10 cellular contexts compared by ENCODE assay signal in the genomic region with DNA sequence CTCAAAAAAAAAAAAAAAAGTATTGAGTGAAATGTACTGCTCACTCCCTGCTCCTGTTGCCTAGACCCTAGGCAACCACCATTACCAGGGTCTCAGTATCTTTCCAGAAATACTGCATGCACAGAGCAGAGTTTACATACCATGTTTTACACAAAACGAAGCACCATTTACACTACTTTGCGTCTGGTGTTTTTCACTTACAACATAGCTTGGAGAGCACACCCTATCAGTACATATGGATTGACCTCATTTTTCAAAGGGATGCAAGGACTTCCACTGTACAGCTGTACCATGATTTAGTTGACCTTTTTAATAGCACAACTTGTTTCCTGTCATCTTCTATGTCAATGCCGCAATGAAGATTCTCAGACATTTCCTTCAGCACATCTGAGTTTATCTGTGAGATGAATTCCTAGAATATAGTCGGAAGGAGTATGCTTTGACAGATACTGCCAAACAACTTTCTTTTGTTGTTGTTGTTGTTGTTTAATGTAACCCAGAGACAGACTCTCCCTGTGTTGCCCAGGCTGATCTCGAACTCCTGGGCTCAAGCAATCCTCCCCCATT. TPM values are rescaled to one million over a fixed set of nuclear protein-coding genes. Genes with fewer than 3 reads are reported as not detected.
DNase-seq lines count a peak whose midpoint lies in the region; ATAC-seq and TF ChIP-seq lines count a peak whose summit lies in the region.
"Had no signal": no experiment of that assay in that cellular context is flagged by ENCODE, and none has a peak within 500 bp of the region (broad histone marks: within the 10 kb centered on the region; RNA-seq: fewer than 3 reads in every experiment).

No MANE protein-coding gene starts in this region.

- peak overlapping the region; percentile 82 for H3K4me3 Mint-ChIP-seq in activated CD4-positive, alpha-beta T cell treated with anti-CD3 and anti-CD28 coated beads, Interleukin-2, amount 10 ng/mL, durations not matched to agents 24 days and 14 days
- H3K4me3 Mint-ChIP-seq in stimulated activated memory B cell treated with anti-CD40 and anti-IgM and Interleukin-4, amounts not matched to agents 10 μg/mL and 1 μg/mL and 100 μg/mL, for 72 hours = no peak overlapping the region

- H3K4me3 ChIP-seq in SU-DHL-6 (ENCODE audit: insufficient read depth, low read length, poor library complexity, severe bottlenecking) (no peak overlapping the region), esophagus muscularis mucosa (peak overlapping the region in 3 of 4 donors; percentile 11 to 77 (median 73))

- 33% methylated on average over 5 of the region's 5 CpGs for WGBS in esophagus muscularis mucosa

- no peaks in the 10 kb centered on the region for H4K20me1 ChIP-seq in SU-DHL-6 (ENCODE audit: low read depth, low read length)

- no peak for TF ChIP-seq CTCF in SU-DHL-6 (IDR thresholded peaks at IDR 0.05; ENCODE audit: insufficient read depth, low read length, poor library complexity, severe bottlenecking)
- TF ChIP-seq CTCF in esophagus muscularis mucosa (IDR thresholded peaks at IDR 0.05) = no peak

- H3K27me3 Mint-ChIP-seq in activated CD4-positive, alpha-beta T cell treated with anti-CD3 and anti-CD28 coated beads, Interleukin-2, amount 10 ng/mL, durations not matched to agents 24 days and 14 days = no peaks in the 10 kb centered on the region
- H3K27me3 Mint-ChIP-seq in stimulated activated memory B cell treated with anti-CD40 and anti-IgM and Interleukin-4, amounts not matched to agents 10 μg/mL and 1 μg/mL and 100 μg/mL, for 72 hours = no peaks in the 10 kb centered on the region

- peak overlapping the region; percentile 29; the same call in 1 of the 2 replicates for H3K27ac ChIP-seq in SU-DHL-6 (ENCODE audit: low read depth, low read length)
- H3K27ac ChIP-seq in esophagus muscularis mucosa (replicated peaks in 1 of 4) = peak overlapping the region; percentile 95 to 100 (median 98)

- peaks cover 92% of the 10 kb centered on the region for H3K79me2 ChIP-seq in SU-DHL-6 (ENCODE audit: insufficient read depth, low read length)

- intact Hi-C loops in activated CD4-positive, alpha-beta T cell treated with anti-CD3 and anti-CD28 coated beads, Interleukin-2, amount 10 ng/mL, durations not matched to agents 24 days and 14 days (cut with micrococcal nuclease) = no loop called here
- intact Hi-C loops in esophagus muscularis mucosa (cut with DNase I) = no loop called here

- peaks cover 77% of the 10 kb centered on the region for H3K4me1 Mint-ChIP-seq in activated CD4-positive, alpha-beta T cell treated with anti-CD3 and anti-CD28 coated beads, Interleukin-2, amount 10 ng/mL, durations not matched to agents 24 days and 14 days
- H3K4me1 Mint-ChIP-seq in stimulated activated memory B cell treated with anti-CD40 and anti-IgM and Interleukin-4, amounts not matched to agents 10 μg/mL and 1 μg/mL and 100 μg/mL, for 72 hours = peaks cover 90% of the 10 kb centered on the region

- H2AFZ ChIP-seq in SU-DHL-6 (ENCODE audit: low read depth, low read length, severe bottlenecking) = no peak overlapping the region

- no peak for ATAC-seq in stimulated activated memory B cell treated with anti-CD40 and anti-IgM and Interleukin-4, amounts not matched to agents 10 μg/mL and 1 μg/mL and 100 μg/mL, for 72 hours
- ATAC-seq in HG02798 (IDR thresholded peaks at IDR 0.05; ENCODE audit: poor library complexity, unreplicated experiment) = no peak

- no peaks in the 10 kb centered on the region for H3K9me3 Mint-ChIP-seq in activated CD4-positive, alpha-beta T cell treated with anti-CD3 and anti-CD28 coated beads, Interleukin-2, amount 10 ng/mL, durations not matched to agents 24 days and 14 days
- H3K9me3 Mint-ChIP-seq in stimulated activated memory B cell treated with anti-CD40 and anti-IgM and Interleukin-4, amounts not matched to agents 10 μg/mL and 1 μg/mL and 100 μg/mL, for 72 hours = no peaks in the 10 kb centered on the region

- H3K36me3 ChIP-seq in SU-DHL-6 (ENCODE audit: low read length) (no peaks in the 10 kb centered on the region), esophagus muscularis mucosa (peaks cover 0 to 31% (median 12%) of the 10 kb centered on the region in 4 donors)

- TF ChIP-seq EP300 in esophagus muscularis mucosa (IDR thresholded peaks at IDR 0.05) = no peak

- H3K9me2 ChIP-seq in SU-DHL-6 (replicated peaks; ENCODE audit: insufficient read depth, low read length) = no peaks in the 10 kb centered on the region

- H3K27ac Mint-ChIP-seq in activated CD4-positive, alpha-beta T cell treated with anti-CD3 and anti-CD28 coated beads, Interleukin-2, amount 10 ng/mL, durations not matched to agents 24 days and 14 days = peak overlapping the region; percentile 82
- H3K27ac Mint-ChIP-seq in stimulated activated memory B cell treated with anti-CD40 and anti-IgM and Interleukin-4, amounts not matched to agents 10 μg/mL and 1 μg/mL and 100 μg/mL, for 72 hours = peak overlapping the region; percentile 98

- TF ChIP-seq POLR2A in esophagus muscularis mucosa (IDR thresholded peaks at IDR 0.05; ENCODE audit: low read depth) = no peak

- H3K4me1 ChIP-seq in esophagus muscularis mucosa = peaks cover 75 to 95% (median 93%) of the 10 kb centered on the region in 4 donors

- H3K36me3 Mint-ChIP-seq in activated CD4-positive, alpha-beta T cell treated with anti-CD3 and anti-CD28 coated beads, Interleukin-2, amount 10 ng/mL, durations not matched to agents 24 days and 14 days (ENCODE audit: low read depth) = peaks cover 73% of the 10 kb centered on the region
- peaks cover 53% of the 10 kb centered on the region for H3K36me3 Mint-ChIP-seq in stimulated activated memory B cell treated with anti-CD40 and anti-IgM and Interleukin-4, amounts not matched to agents 10 μg/mL and 1 μg/mL and 100 μg/mL, for 72 hours

- H3K9me3 ChIP-seq in SU-DHL-6 (ENCODE audit: insufficient read depth, low read length) (no peaks in the 10 kb centered on the region), esophagus muscularis mucosa (no peaks in the 10 kb centered on the region)

- peaks cover 41% of the 10 kb centered on the region for H3F3A ChIP-seq in SU-DHL-6 (ENCODE audit: insufficient read depth)

- H3K27me3 ChIP-seq in SU-DHL-6 (ENCODE audit: low read length) (no peaks in the 10 kb centered on the region), esophagus muscularis mucosa (no peaks in the 10 kb centered on the region)

- no peak overlapping the region for H3K9ac ChIP-seq in SU-DHL-6 (ENCODE audit: low read length)

- DNase-seq in activated CD4-positive, alpha-beta T cell treated with anti-CD3 and anti-CD28 coated beads, Interleukin-2, amount 10 ng/mL, durations not matched to agents 24 days and 14 days = peak; percentile 72
- DNase-seq in activated CD4-positive, alpha-beta T cell treated with anti-CD3 and anti-CD28 coated beads, Interleukin-2, amount 50 U/mL, for 48 hours = no peak
- DNase-seq in esophagus muscularis mucosa (ENCODE audit: extremely low spot score) = no peak
- DNase-seq in activated gamma-delta T cell treated with Interleukin-2 at 50 U/mL for 16 hours = no peak
- no peak for DNase-seq in NCI-H187 treated with DMSO at 0.1 percent for 48 hours (lab: John Stamatoyannopoulos, UW)
- DNase-seq: DND-41, NCI-H446 treated with DMSO at 0.1 percent for 48 hours had no signal

- no peak overlapping the region for H3K4me2 ChIP-seq in SU-DHL-6 (ENCODE audit: low read depth, low read length, poor library complexity, severe bottlenecking)

RNA-seq across cellular contexts. Expression of a gene that starts 6.2 kb away (rescaled TPM):
- 625 and 633 TPM in 2 replicates for total RNA-seq in activated CD4-positive, alpha-beta T cell treated with anti-CD3 and anti-CD28 coated beads, Interleukin-2, amount 10 ng/mL, durations not matched to agents 24 days and 14 days
- 100 to 1,000 TPM; 241 to 387 (median 358) TPM for total RNA-seq in esophagus muscularis mucosa
